10 cellular contexts compared by ENCODE assay signal in the genomic region with DNA sequence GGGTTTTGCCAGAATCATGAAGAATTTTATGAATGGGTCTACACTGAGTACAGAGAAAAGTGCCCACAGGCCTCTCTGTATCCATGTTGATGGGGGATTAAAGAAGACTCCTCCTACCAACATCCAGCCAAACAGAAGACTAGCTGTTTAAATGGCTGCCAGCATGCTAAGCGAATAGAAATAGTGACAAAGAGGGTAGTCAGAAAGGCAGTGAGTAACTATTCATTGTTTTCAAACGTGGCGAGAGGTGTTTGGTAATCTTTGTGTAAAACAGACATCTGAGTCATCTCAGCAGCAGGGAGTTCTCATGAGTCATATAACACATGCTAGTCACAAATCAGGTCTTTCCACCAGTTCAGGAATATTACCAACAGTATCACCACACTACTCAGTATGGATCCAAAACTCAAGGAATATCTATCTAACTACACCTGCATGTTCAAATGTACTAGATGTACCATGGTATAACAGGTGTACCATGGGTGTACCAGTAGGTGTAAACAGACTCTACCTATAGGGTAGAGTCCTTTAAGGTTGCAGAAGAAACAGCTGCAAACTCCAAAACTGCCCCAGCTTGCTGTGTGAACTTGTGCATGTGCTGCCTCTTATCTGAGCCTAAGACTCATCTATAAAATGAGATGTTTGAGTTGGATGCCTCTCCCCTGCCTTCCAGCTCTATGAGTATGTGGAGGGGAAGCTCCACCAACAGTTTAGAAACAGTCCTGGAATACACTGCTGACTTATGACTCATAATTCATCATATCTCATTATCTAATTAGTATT.
DNase-seq lines count a peak whose midpoint lies in the region; ATAC-seq and TF ChIP-seq lines count a peak whose summit lies in the region.
"Had no signal": no experiment of that assay in that cellular context is flagged by ENCODE, and none has a peak within 500 bp of the region (broad histone marks: within the 10 kb centered on the region; RNA-seq: fewer than 3 reads in every experiment).

No MANE protein-coding gene starts in this region.

- H3K27ac ChIP-seq in HEK293 (ENCODE audit: extremely low read depth, low read depth, low read length) (no peak overlapping the region), testis (no peak overlapping the region)

- ATAC-seq in GM18858 (IDR thresholded peaks at IDR 0.05; ENCODE audit: unreplicated experiment): no peak
- ATAC-seq in left colon: no peak

- peaks cover 3% of the 10 kb centered on the region for H3K27me3 Mint-ChIP-seq in activated T-helper 1 cell treated with anti-CD3 and anti-CD28 coated beads, Interleukin-12 subunit alpha, Interleukin-12 subunit beta, Interleukin-2, Interleukin-4 antibody, amounts not matched to agents 30 ng/mL and 10 ng/mL and 1 ng/mL, durations not matched to agents 14 hours and 24 hours and 36 hours (ENCODE audit: insufficient read depth)

- peak overlapping the region; percentile 6 for H3K27ac Mint-ChIP-seq in activated T-helper 1 cell treated with anti-CD3 and anti-CD28 coated beads, Interleukin-12 subunit alpha, Interleukin-12 subunit beta, Interleukin-2, Interleukin-4 antibody, amounts not matched to agents 30 ng/mL and 10 ng/mL and 1 ng/mL, durations not matched to agents 14 hours and 24 hours and 36 hours
- H3K27ac Mint-ChIP-seq: activated naive CD8-positive, alpha-beta T cell treated with anti-CD3 and anti-CD28 coated beads, Interleukin-2, amount 10 ng/mL, durations not matched to agents 7 days and 5 days had no signal

- TF ChIP-seq CTCF in HEK293 (tag by site-specific recombination; IDR thresholded peaks at IDR 0.05) (no peak), testis (IDR thresholded peaks at IDR 0.05) (no peak)

- H3K27me3 ChIP-seq in testis: no peaks in the 10 kb centered on the region

- intact Hi-C loops in activated T-helper 1 cell treated with anti-CD3 and anti-CD28 coated beads, Interleukin-12 subunit alpha, Interleukin-12 subunit beta, Interleukin-2, Interleukin-4 antibody, amounts not matched to agents 30 ng/mL and 10 ng/mL and 1 ng/mL, durations not matched to agents 14 hours and 24 hours and 36 hours (cut with micrococcal nuclease): loop anchor here (1.0 kb wide), 4 partner anchors 33 to 211 kb away; no protein-coding TSS in a partner anchor
- intact Hi-C loops in testis (cut with DNase I; ENCODE audit: low total_unique reads): no loop called here
- intact Hi-C loops in left colon (cut with DNase I, micrococcal nuclease): no loop called here

- CTCF ChIA-PET in HEK293 (lab: Yijun Ruan, JAX): interaction anchor here (1.2 kb wide), 1 partner anchor 410 kb away, joined by 4 read pairs; no protein-coding TSS in a partner anchor

- H3K9me3 ChIP-seq in HEK293 (ENCODE audit: control insufficient read depth, insufficient read depth, low read depth, low read length): no peaks in the 10 kb centered on the region
- H3K9me3 ChIP-seq in testis: no peaks in the 10 kb centered on the region

- WGBS in testis, 2 donors: 82 to 85% methylated on average over 3 of the region's 3 CpGs

- H3K9me3 Mint-ChIP-seq in activated T-helper 1 cell treated with anti-CD3 and anti-CD28 coated beads, Interleukin-12 subunit alpha, Interleukin-12 subunit beta, Interleukin-2, Interleukin-4 antibody, amounts not matched to agents 30 ng/mL and 10 ng/mL and 1 ng/mL, durations not matched to agents 14 hours and 24 hours and 36 hours: peaks cover 20% of the 10 kb centered on the region

- TF ChIP-seq POLR2A in testis (IDR thresholded peaks at IDR 0.05): no peak

- H3K36me3 Mint-ChIP-seq in activated T-helper 1 cell treated with anti-CD3 and anti-CD28 coated beads, Interleukin-12 subunit alpha, Interleukin-12 subunit beta, Interleukin-2, Interleukin-4 antibody, amounts not matched to agents 30 ng/mL and 10 ng/mL and 1 ng/mL, durations not matched to agents 14 hours and 24 hours and 36 hours (ENCODE audit: low read depth): peaks cover 14% of the 10 kb centered on the region
- H3K36me3 Mint-ChIP-seq: activated naive CD8-positive, alpha-beta T cell treated with anti-CD3 and anti-CD28 coated beads, Interleukin-2, amount 10 ng/mL, durations not matched to agents 7 days and 5 days had no signal

- H3K4me1 Mint-ChIP-seq in activated T-helper 1 cell treated with anti-CD3 and anti-CD28 coated beads, Interleukin-12 subunit alpha, Interleukin-12 subunit beta, Interleukin-2, Interleukin-4 antibody, amounts not matched to agents 30 ng/mL and 10 ng/mL and 1 ng/mL, durations not matched to agents 14 hours and 24 hours and 36 hours (ENCODE audit: low read depth): peaks cover 40% of the 10 kb centered on the region

- in situ Hi-C loops in ACHN (cut with HindIII; ENCODE audit: low pct_ligation_motif_present, low pct_unique_long_range_greater_than_20kb, low sequenced_read_pairs) (no loop called here), G401 (cut with HindIII; ENCODE audit: low sequenced_read_pairs) (no loop called here)

- DNase-seq in ACHN: peak; percentile 86
- no peak for DNase-seq in activated T-helper 1 cell treated with anti-CD3 and anti-CD28 coated beads, Interleukin-12 subunit alpha, Interleukin-12 subunit beta, Interleukin-2, Interleukin-4 antibody, amounts not matched to agents 30 ng/mL and 10 ng/mL and 1 ng/mL, durations not matched to agents 14 hours and 24 hours and 36 hours (ENCODE audit: low spot score)
- DNase-seq in kidney tubule cell (ENCODE audit: low spot score): peak; percentile 98
- no peak for DNase-seq in testis
- no peak for DNase-seq in G401 (ENCODE audit: low spot score)
- no peak for DNase-seq in left colon
- DNase-seq: activated naive CD8-positive, alpha-beta T cell treated with anti-CD3 and anti-CD28 coated beads, Interleukin-2, amount 10 ng/mL, durations not matched to agents 7 days and 5 days; Kasumi-1 had no signal

- no peaks in the 10 kb centered on the region for H3K36me3 ChIP-seq in HEK293 (ENCODE audit: control insufficient read depth in 2 of 2, insufficient read depth in 1 of 2, low read length in 2 of 2)
- no peaks in the 10 kb centered on the region for H3K36me3 ChIP-seq in testis (ENCODE audit: low read depth, missing control alignments)

- H3K4me1 ChIP-seq in HEK293 (ENCODE audit: control insufficient read depth, insufficient read depth, low read length): no peaks in the 10 kb centered on the region
- no peaks in the 10 kb centered on the region for H3K4me1 ChIP-seq in testis

- H3K4me3 ChIP-seq in HEK293 (ENCODE audit: low read depth, low read length) (no peak overlapping the region), testis (no peak overlapping the region)

- H3K4me3 Mint-ChIP-seq in activated T-helper 1 cell treated with anti-CD3 and anti-CD28 coated beads, Interleukin-12 subunit alpha, Interleukin-12 subunit beta, Interleukin-2, Interleukin-4 antibody, amounts not matched to agents 30 ng/mL and 10 ng/mL and 1 ng/mL, durations not matched to agents 14 hours and 24 hours and 36 hours: no peak overlapping the region
- H3K4me3 Mint-ChIP-seq: activated naive CD8-positive, alpha-beta T cell treated with anti-CD3 and anti-CD28 coated beads, Interleukin-2, amount 10 ng/mL, durations not matched to agents 7 days and 5 days had no signal

- POLR2A ChIA-PET in HEK293 (lab: Yijun Ruan, JAX): no interaction called here

TF ChIP-seq in HEK293, 187 proteins besides CTCF, POLR2A, EP300 and RAD21 (continues in another document):
- TF ChIP-seq ZNF366 (tag by site-specific recombination; conservative IDR thresholded peaks at IDR 0.05): 0 out of 2 replicates have a peak, but pooled peaks have one; percentile 21
- 0 out of 2 replicates have a peak, but pooled peaks have one; percentile 40 for TF ChIP-seq ZNF24 (tag by site-specific recombination; IDR thresholded peaks at IDR 0.05)
- TF ChIP-seq, protein P1, sequence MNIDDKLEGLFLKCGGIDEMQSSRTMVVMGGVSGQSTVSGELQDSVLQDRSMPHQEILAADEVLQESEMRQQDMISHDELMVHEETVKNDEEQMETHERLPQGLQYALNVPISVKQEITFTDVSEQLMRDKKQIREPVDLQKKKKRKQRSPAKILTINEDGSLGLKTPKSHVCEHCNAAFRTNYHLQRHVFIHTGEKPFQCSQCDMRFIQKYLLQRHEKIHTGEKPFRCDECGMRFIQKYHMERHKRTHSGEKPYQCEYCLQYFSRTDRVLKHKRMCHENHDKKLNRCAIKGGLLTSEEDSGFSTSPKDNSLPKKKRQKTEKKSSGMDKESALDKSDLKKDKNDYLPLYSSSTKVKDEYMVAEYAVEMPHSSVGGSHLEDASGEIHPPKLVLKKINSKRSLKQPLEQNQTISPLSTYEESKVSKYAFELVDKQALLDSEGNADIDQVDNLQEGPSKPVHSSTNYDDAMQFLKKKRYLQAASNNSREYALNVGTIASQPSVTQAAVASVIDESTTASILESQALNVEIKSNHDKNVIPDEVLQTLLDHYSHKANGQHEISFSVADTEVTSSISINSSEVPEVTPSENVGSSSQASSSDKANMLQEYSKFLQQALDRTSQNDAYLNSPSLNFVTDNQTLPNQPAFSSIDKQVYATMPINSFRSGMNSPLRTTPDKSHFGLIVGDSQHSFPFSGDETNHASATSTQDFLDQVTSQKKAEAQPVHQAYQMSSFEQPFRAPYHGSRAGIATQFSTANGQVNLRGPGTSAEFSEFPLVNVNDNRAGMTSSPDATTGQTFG (tag by site-specific recombination; IDR thresholded peaks at IDR 0.05; ENCODE audit: borderline replicate concordance): no peak
- TF ChIP-seq ZNF660 (tag by site-specific recombination; IDR thresholded peaks at IDR 0.05): peak; percentile 49

Comparison
In these comparisons a context has a peak if more than half of its experiments do, and no peak if none do; other contexts are left out.
1. DNase-seq: peak in ACHN (single experiment) and kidney tubule cell (single experiment); none in activated T-helper 1 cell treated with anti-CD3 and anti-CD28 coated beads, Interleukin-12 subunit alpha, Interleukin-12 subunit beta, Interleukin-2, Interleukin-4 antibody, amounts not matched to agents 30 ng/mL and 10 ng/mL and 1 ng/mL, durations not matched to agents 14 hours and 24 hours and 36 hours (single experiment), testis (single experiment), G401 (single experiment) and left colon (0 of 2).